22 cellular contexts compared by ENCODE assay signal in the genomic region with DNA sequence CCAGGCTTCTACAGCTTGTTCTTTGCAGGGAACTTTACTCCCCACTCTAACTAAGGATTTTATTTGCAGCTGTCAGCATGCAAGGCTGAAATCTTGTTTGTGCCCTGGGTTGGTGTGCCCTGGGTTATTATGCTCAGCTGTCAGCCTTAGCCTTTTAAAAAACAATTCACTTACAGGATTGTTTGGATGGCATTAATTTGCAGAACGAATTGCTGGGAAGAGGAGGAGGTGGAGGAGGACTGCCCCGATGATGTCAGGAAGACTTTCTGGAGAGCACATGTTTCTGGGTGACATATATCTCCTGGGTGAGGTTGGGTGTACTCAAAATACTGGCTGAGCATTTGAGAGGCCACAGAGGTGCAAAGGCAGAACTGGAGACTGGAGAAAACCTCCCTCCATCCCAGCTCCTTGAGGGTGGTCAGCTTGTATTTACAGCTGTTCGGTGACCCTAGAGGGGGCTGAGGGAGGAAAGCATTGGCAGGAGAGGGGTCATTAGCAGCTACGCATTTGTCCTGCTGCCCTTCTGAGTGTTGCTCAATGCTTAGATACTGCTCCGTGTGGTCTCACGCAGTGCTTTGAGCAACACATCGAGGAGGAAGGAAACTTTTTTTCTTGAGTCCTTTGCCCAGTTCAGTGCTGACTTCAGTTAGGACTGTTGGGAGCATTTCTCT. TPM values are rescaled to one million over a fixed set of nuclear protein-coding genes. Genes with fewer than 3 reads are reported as not detected.
A peak's percentile ranks its signal among the peaks of the same experiment; 100 is the strongest.
DNase-seq lines count a peak whose midpoint lies in the region; ATAC-seq, FAIRE-seq and TF ChIP-seq lines count a peak whose summit lies in the region.
"Had no signal": no experiment of that assay in that cellular context is flagged by ENCODE, and none has a peak within 500 bp of the region (broad histone marks: within the 10 kb centered on the region; RNA-seq: fewer than 3 reads in every experiment).

No MANE protein-coding gene starts in this region.

- intact Hi-C loops in OCI-LY7 (cut with micrococcal nuclease; ENCODE audit: unreplicated experiment), result no loop called here

- peak; percentile 98 for FAIRE-seq in endometrium (lab: Jason Lieb, UNC)
- FAIRE-seq: colon, D721Med had no signal

- TF ChIP-seq CTCF in AG10803 (conservative IDR thresholded peaks at IDR 0.05; ENCODE audit: low read length) (no peak), osteoblast (IDR thresholded peaks at IDR 0.05; ENCODE audit: extremely low read depth, low read depth, low read length) (no peak), OCI-LY7 (conservative IDR thresholded peaks at IDR 0.05; ENCODE audit: low read length) (no peak)

- peak; percentile 46 for DNase-seq in AG10803 (ENCODE audit: low read depth)
- DNase-seq in NOMO-1 (lab: John Stamatoyannopoulos, UW; ENCODE audit: unreplicated experiment in 2 of 2), result peak; percentile 55 to 79
- peak; percentile 41 for DNase-seq in osteoblast (ENCODE audit: insufficient read length, low spot score, missing footprints)
- no peak for DNase-seq in OCI-LY7 (ENCODE audit: low spot score)
- DNase-seq in NCI-H748 treated with DMSO at 0.1 percent for 48 hours (lab: John Stamatoyannopoulos, UW), result no peak
- no peak for DNase-seq in SK-N-DZ (ENCODE audit: low spot score)
- DNase-seq: activated CD4-positive, alpha-beta T cell treated with anti-CD3 and anti-CD28 coated beads for 4 hours; C1 segment of cervical spinal cord; effector memory CD8-positive, alpha-beta T cell; esophagus squamous epithelium; glutamatergic neuron; KBM-7; left cardiac atrium; NCI-H1048; NCI-H187 treated with DMSO at 0.1 percent for 48 hours; NCI-H345; NK-92 treated with Interleukin-12 subunit alpha and Interleukin-12 subunit beta, amount 100 ng/mL, for 24 hours had no signal

- CTCF ChIA-PET in OCI-LY7 (lab: Charles Lee; ENCODE audit: unreplicated experiment), result no interaction called here

- no peaks in the 10 kb centered on the region for H4K20me1 ChIP-seq in osteoblast (ENCODE audit: insufficient read depth, low read length)
- H4K20me1 ChIP-seq in OCI-LY7 (ENCODE audit: insufficient read depth, low read length), result no peaks in the 10 kb centered on the region

- H3K36me3 ChIP-seq in osteoblast (ENCODE audit: insufficient read depth, low read length), result no peaks in the 10 kb centered on the region
- no peaks in the 10 kb centered on the region for H3K36me3 ChIP-seq in OCI-LY7 (ENCODE audit: insufficient read depth, low read length)
- H3K36me3 ChIP-seq: esophagus squamous epithelium, prostate gland had no signal

- H3K9me2 ChIP-seq in OCI-LY7 (ENCODE audit: insufficient read depth, low read length), result no peaks in the 10 kb centered on the region

- no peak for ATAC-seq in HG03108 (IDR thresholded peaks at IDR 0.05; ENCODE audit: unreplicated experiment)
- ATAC-seq: effector memory CD8-positive, alpha-beta T cell; left cardiac atrium had no signal

- H3K4me2 ChIP-seq in osteoblast (ENCODE audit: insufficient read depth, low read length), result no peak overlapping the region
- H3K4me2 ChIP-seq in OCI-LY7 (ENCODE audit: low read length), result no peak overlapping the region

- POLR2A ChIA-PET in OCI-LY7 (lab: Charles Lee), result no interaction called here

- no TSS peak for BruUV-seq in OCI-LY7 (replicated peaks; lab: Mats Ljungman, UMichigan)

- H2AFZ ChIP-seq in osteoblast (ENCODE audit: low read length) (no peak overlapping the region), OCI-LY7 (ENCODE audit: low read length) (no peak overlapping the region)

- no peaks in the 10 kb centered on the region for H3K27me3 ChIP-seq in osteoblast (ENCODE audit: insufficient read depth, low read length)
- H3K27me3 ChIP-seq: esophagus squamous epithelium had no signal

- H3K4me1 ChIP-seq in osteoblast (ENCODE audit: insufficient read depth, low read length) (no peaks in the 10 kb centered on the region), OCI-LY7 (ENCODE audit: insufficient read depth, low read length, poor library complexity, severe bottlenecking) (no peaks in the 10 kb centered on the region)
- H3K4me1 ChIP-seq: prostate gland had no signal

- H3K27ac ChIP-seq in osteoblast (ENCODE audit: low read depth, low read length) (no peak overlapping the region), OCI-LY7 (ENCODE audit: low read depth, low read length, poor library complexity, severe bottlenecking) (no peak overlapping the region)
- H3K27ac ChIP-seq: esophagus squamous epithelium, prostate gland had no signal

- H3K79me2 ChIP-seq in osteoblast (ENCODE audit: insufficient read depth, low read length) (no peaks in the 10 kb centered on the region), OCI-LY7 (ENCODE audit: insufficient read depth, low read depth, low read length) (no peaks in the 10 kb centered on the region)

- H3K9me3 ChIP-seq in osteoblast (ENCODE audit: low read depth, low read length) (no peaks in the 10 kb centered on the region), OCI-LY7 (ENCODE audit: low read length) (no peaks in the 10 kb centered on the region)
- H3K9me3 ChIP-seq: esophagus squamous epithelium, prostate gland had no signal

- H3K4me3 ChIP-seq in AG10803 (ENCODE audit: low read length) (no peak overlapping the region), osteoblast (ENCODE audit: insufficient read depth, low read length) (no peak overlapping the region), OCI-LY7 (ENCODE audit: low read depth, low read length, poor library complexity, severe bottlenecking) (no peak overlapping the region)
- H3K4me3 ChIP-seq: esophagus squamous epithelium, prostate gland had no signal

RNA-seq across cellular contexts. Expression of gene PSMD6, which starts 59.8 kb away (rescaled TPM):
- 76.7 and 77.5 TPM in 2 replicates for total RNA-seq in osteoblast
- total RNA-seq in OCI-LY7 (2014; rRNA removed; shearing (Covaris generic)), result 65.2 and 74.1 TPM in 2 replicates
- total RNA-seq in OCI-LY7 (2022), result 93.6 and 106 TPM in 2 replicates
- polyA plus RNA-seq in SK-N-DZ (2014; cell fraction: cytosol; rRNA removed), result 94.1 and 105 TPM in 2 replicates
- 52.0 and 54.7 TPM in 2 replicates for polyA plus RNA-seq in SK-N-DZ (2014; cell fraction: nucleus; rRNA removed)

Comparison
In these comparisons a context has a peak if more than half of its experiments do, and no peak if none do; other contexts are left out.
1. DNase-seq: peak in AG10803 (single experiment), NOMO-1 (2 of 2) and osteoblast (single experiment); none in OCI-LY7 (single experiment), NCI-H748 treated with DMSO at 0.1 percent for 48 hours (single experiment) and SK-N-DZ (single experiment).